In genomic region chr9:108756746-108757490, GRCh38 we compare ENCODE assay signal across 13 cellular contexts.
DNase-seq lines count a peak whose midpoint lies in the region; ATAC-seq and TF ChIP-seq lines count a peak whose summit lies in the region.
"Had no signal": no experiment of that assay in that cellular context is flagged by ENCODE, and none has a peak within 500 bp of the region (broad histone marks: within the 10 kb centered on the region; RNA-seq: fewer than 3 reads in every experiment).

No MANE protein-coding gene starts in this region.

- ATAC-seq in GM21723 (IDR thresholded peaks at IDR 0.05; ENCODE audit: unreplicated experiment): no peak
- ATAC-seq in HG02763 (IDR thresholded peaks at IDR 0.05; ENCODE audit: unreplicated experiment): no peak

- no peak overlapping the region for H3K4me3 Mint-ChIP-seq in activated naive CD8-positive, alpha-beta T cell treated with anti-CD3 and anti-CD28 coated beads for 36 hours
- H3K4me3 Mint-ChIP-seq: brain had no signal

- H3K9me3 Mint-ChIP-seq in activated naive CD8-positive, alpha-beta T cell treated with anti-CD3 and anti-CD28 coated beads for 36 hours: peaks cover 2% of the 10 kb centered on the region

- TF ChIP-seq CTCF in brain microvascular endothelial cell (IDR thresholded peaks at IDR 0.05; ENCODE audit: low read depth, low read length, missing control alignments): peak; percentile 52

- no peaks in the 10 kb centered on the region for H3K36me3 ChIP-seq in brain microvascular endothelial cell (replicated peaks)

- in situ Hi-C loops in KBM-7 (cut with MboI; ENCODE audit: low pct_unique_long_range_greater_than_20kb, low sequenced_read_pairs) (no loop called here), brain microvascular endothelial cell (cut with HindIII; ENCODE audit: low pct_ligation_motif_present, low sequenced_read_pairs) (no loop called here)

- H3K4me3 ChIP-seq in brain microvascular endothelial cell (ENCODE audit: low read depth, low read length): no peak overlapping the region

- peaks cover 4% of the 10 kb centered on the region for H3K27me3 Mint-ChIP-seq in activated naive CD8-positive, alpha-beta T cell treated with anti-CD3 and anti-CD28 coated beads for 36 hours

- H3K36me3 Mint-ChIP-seq in activated naive CD8-positive, alpha-beta T cell treated with anti-CD3 and anti-CD28 coated beads for 36 hours: no peaks in the 10 kb centered on the region
- H3K36me3 Mint-ChIP-seq: brain had no signal

- no peaks in the 10 kb centered on the region for H3K4me1 Mint-ChIP-seq in activated naive CD8-positive, alpha-beta T cell treated with anti-CD3 and anti-CD28 coated beads for 36 hours

- H3K27me3 ChIP-seq in brain microvascular endothelial cell (replicated peaks): no peaks in the 10 kb centered on the region

- DNase-seq in DMS79 (lab: John Stamatoyannopoulos, UW): peak; percentile 5
- peak; percentile 3 for DNase-seq in KBM-7
- no peak for DNase-seq in brain microvascular endothelial cell
- DNase-seq in kidney tubule cell (ENCODE audit: low spot score): peak; percentile 18
- DNase-seq in effector CD4-positive, alpha-beta T cell: no peak
- DNase-seq in activated naive CD8-positive, alpha-beta T cell treated with anti-CD3 and anti-CD28 coated beads for 36 hours: no peak
- DNase-seq: activated T-cell treated with anti-CD3 and anti-CD28 coated beads, Interleukin-2, amount 50 U/mL, for 1 hour; DMS153; NCI-H187; stimulated activated CD8-positive, alpha-beta memory T cell treated with anti-CD3 and anti-CD28 coated beads, Interleukin-4, amount 100 ng/mL, for 48 hours had no signal

- no peak overlapping the region for H3K27ac ChIP-seq in brain microvascular endothelial cell

- no peak overlapping the region for H3K27ac Mint-ChIP-seq in activated naive CD8-positive, alpha-beta T cell treated with anti-CD3 and anti-CD28 coated beads for 36 hours
- H3K27ac Mint-ChIP-seq: brain had no signal

Comparison
In these comparisons a context has a peak if more than half of its experiments do, and no peak if none do; other contexts are left out.
1. DNase-seq: peak in DMS79 (single experiment), KBM-7 (single experiment) and kidney tubule cell (single experiment); none in brain microvascular endothelial cell (single experiment), effector CD4-positive, alpha-beta T cell (single experiment) and activated naive CD8-positive, alpha-beta T cell treated with anti-CD3 and anti-CD28 coated beads for 36 hours (single experiment).